In the genomic region with DNA sequence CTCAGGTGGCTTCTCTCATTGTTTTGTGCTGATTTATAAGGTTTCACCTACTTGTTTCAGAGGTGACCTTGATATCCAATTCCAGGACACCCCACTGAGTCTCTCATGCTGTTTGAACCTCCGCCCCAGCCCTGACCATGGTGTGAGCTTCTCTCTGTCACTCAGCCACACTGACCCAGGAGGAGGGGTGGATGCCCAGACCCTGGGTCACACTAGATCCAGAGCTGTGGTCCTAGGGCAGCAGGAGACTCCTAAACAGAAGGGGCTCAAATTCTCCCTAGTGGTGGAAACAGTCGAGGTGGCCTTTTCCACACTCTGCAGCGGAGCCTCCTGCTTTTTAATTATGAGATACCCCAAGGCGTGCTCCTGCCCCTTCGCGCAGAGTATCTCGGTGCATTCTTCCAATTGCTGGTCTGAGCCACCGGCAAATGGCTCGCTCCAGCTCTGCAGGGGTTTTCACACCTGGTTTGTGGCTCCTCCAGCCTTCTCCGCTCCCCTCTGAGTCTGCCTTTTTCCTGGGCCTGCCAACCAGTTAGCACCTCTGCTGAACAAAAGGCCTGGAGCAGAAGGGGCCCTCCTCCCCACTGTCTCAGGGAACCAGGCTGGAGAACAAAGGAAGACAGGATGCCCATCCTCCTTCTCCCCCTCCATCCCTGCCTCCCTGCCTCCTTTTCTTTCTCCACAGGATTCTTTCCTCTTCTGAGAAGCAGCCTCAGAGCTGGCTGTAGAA, we compare ENCODE assay signal across 1 cellular context.
TF ChIP-seq lines count a peak whose summit lies in the region.

No MANE protein-coding gene starts in this region.

TF ChIP-seq in H1, 55 proteins besides CTCF, POLR2A, EP300 and RAD21:
- TF ChIP-seq, protein P1, sequence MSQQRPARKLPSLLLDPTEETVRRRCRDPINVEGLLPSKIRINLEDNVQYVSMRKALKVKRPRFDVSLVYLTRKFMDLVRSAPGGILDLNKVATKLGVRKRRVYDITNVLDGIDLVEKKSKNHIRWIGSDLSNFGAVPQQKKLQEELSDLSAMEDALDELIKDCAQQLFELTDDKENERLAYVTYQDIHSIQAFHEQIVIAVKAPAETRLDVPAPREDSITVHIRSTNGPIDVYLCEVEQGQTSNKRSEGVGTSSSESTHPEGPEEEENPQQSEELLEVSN (IDR thresholded peaks at IDR 0.05): peak; percentile 61; the same call in 1 of the 2 replicates
- TF ChIP-seq BACH1 (IDR thresholded peaks at IDR 0.05; ENCODE audit: low read length) (no peak), HDAC2 (IDR thresholded peaks at IDR 0.05; ENCODE audit: borderline replicate concordance in 1 of 2, low read depth in 2 of 2, low read length in 2 of 2) (no peak), ZNF274 (IDR thresholded peaks at IDR 0.05; ENCODE audit: borderline replicate concordance, extremely low read depth, low read length) (no peak), SP1 (IDR thresholded peaks at IDR 0.05; ENCODE audit: low read depth, low read length) (0 out of 2 replicates have a peak, but pooled peaks have one; percentile 27), JUND (IDR thresholded peaks at IDR 0.05; ENCODE audit: low read length) (no peak), YY1 (IDR thresholded peaks at IDR 0.05; ENCODE audit: low read depth, low read length) (peak; percentile 48; the same call in 1 of the 2 replicates)
- TF ChIP-seq, protein P2, sequence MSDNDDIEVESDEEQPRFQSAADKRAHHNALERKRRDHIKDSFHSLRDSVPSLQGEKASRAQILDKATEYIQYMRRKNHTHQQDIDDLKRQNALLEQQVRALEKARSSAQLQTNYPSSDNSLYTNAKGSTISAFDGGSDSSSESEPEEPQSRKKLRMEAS (IDR thresholded peaks at IDR 0.05): peak; percentile 61; the same call in 1 of the 2 replicates
- TF ChIP-seq, protein P3, sequence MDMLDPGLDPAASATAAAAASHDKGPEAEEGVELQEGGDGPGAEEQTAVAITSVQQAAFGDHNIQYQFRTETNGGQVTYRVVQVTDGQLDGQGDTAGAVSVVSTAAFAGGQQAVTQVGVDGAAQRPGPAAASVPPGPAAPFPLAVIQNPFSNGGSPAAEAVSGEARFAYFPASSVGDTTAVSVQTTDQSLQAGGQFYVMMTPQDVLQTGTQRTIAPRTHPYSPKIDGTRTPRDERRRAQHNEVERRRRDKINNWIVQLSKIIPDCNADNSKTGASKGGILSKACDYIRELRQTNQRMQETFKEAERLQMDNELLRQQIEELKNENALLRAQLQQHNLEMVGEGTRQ (IDR thresholded peaks at IDR 0.05; ENCODE audit: low read length): no peak
